In genomic region chr2:230264945-230265344, GRCh38 we compare ENCODE assay signal across 9 cellular contexts. TPM values are rescaled to one million over a fixed set of nuclear protein-coding genes. Genes with fewer than 3 reads are reported as not detected.
DNase-seq lines count a peak whose midpoint lies in the region; ATAC-seq, FAIRE-seq and TF ChIP-seq lines count a peak whose summit lies in the region.
"Not testable (repeated sequence)": the region's sequence is repeated elsewhere in the genome, so short reads cannot be mapped to it uniquely, and the experiment has no call there.
"Had no signal": no experiment of that assay in that cellular context is flagged by ENCODE, and none has a peak within 500 bp of the region (broad histone marks: within the 10 kb centered on the region; RNA-seq: fewer than 3 reads in every experiment).

No MANE protein-coding gene starts in this region.

- not testable (repeated sequence) for TF ChIP-seq EP300 in K562 (IDR thresholded peaks at IDR 0.05; ENCODE audit: low read length)

- 17% methylated on average over 1 of the region's 4 CpGs for WGBS in K562 (ENCODE audit: insufficient coverage, low coverage, missing lambda C conversion rate)
- no CpG with 5 or more reads among the region's 4 CpGs for WGBS in trophoblast cell (ENCODE audit: extremely low coverage, insufficient coverage, insufficient read length)

- peak overlapping the region; percentile 50 for H4K91ac ChIP-seq in trophoblast cell (ENCODE audit: low read depth, low read length)

- peak overlapping the region; percentile 73 for H4K12ac ChIP-seq in trophoblast cell (ENCODE audit: low read depth, low read length)

- H4K20me1 ChIP-seq in K562 (replicated peaks; ENCODE audit: control insufficient read depth, insufficient read depth, low read length): not testable (repeated sequence)

- not testable (repeated sequence) for H2AFZ ChIP-seq in K562 (ENCODE audit: low read depth, low read length); trophoblast cell (ENCODE audit: insufficient read depth, low read length, poor library complexity)

- not testable (repeated sequence) for H2BK12ac ChIP-seq in trophoblast cell (ENCODE audit: low read length)

- not testable (repeated sequence) for FAIRE-seq in K562 (lab: Jason Lieb, UNC)

- H3K9ac ChIP-seq in K562 (ENCODE audit: insufficient read depth in 1 of 2, low read depth in 2 of 2, low read length in 2 of 2); trophoblast cell (ENCODE audit: low read length): not testable (repeated sequence)

- BruUV-seq in K562 (replicated peaks; lab: Mats Ljungman, UMichigan): not testable (repeated sequence)

- not testable (repeated sequence) for H3K27ac ChIP-seq in SJCRH30; K562 (ENCODE audit: extremely low read depth, low read depth, low read length); trophoblast cell (ENCODE audit: low read depth, low read length)

- not testable (repeated sequence) for H2BK5ac ChIP-seq in trophoblast cell (ENCODE audit: low read depth, low read length, poor library complexity)

- CTCF ChIA-PET in K562 (lab: Yijun Ruan, JAX; ENCODE audit: low intra/inter-chr PET ratio): not testable (repeated sequence)

- not testable (repeated sequence) for H3K79me1 ChIP-seq in trophoblast cell (ENCODE audit: low read length)

- POLR2A ChIA-PET in K562 (lab: Yijun Ruan, JAX): not testable (repeated sequence)

- not testable (repeated sequence) for H3K9me3 Mint-ChIP-seq in memory B cell

- not testable (repeated sequence) for H3K4ac ChIP-seq in trophoblast cell (ENCODE audit: low read depth, low read length)

- not testable (repeated sequence) for H2AK5ac ChIP-seq in trophoblast cell (ENCODE audit: low read length)

- peaks cover 62% of the 10 kb centered on the region for H3K36me3 Mint-ChIP-seq in memory B cell

- TF ChIP-seq POLR2A in K562 (conservative IDR thresholded peaks at IDR 0.05): not testable (repeated sequence)

- H2BK120ac ChIP-seq in trophoblast cell (ENCODE audit: insufficient read depth, low read length, poor library complexity): peak overlapping the region; percentile 63

- in situ Hi-C loops in K562 (cut with MboI): not testable (repeated sequence)

- H3K27me3 ChIP-seq in SJCRH30: peaks cover 16% of the 10 kb centered on the region
- not testable (repeated sequence) for H3K27me3 ChIP-seq in K562 (ENCODE audit: control insufficient read depth in 2 of 2, insufficient read depth in 2 of 2, low read length in 2 of 2); trophoblast cell (ENCODE audit: insufficient read depth, low read length)

- not testable (repeated sequence) for H3K9me1 ChIP-seq in K562 (ENCODE audit: control insufficient read depth, insufficient read depth, low read length)

- not testable (repeated sequence) for H3K4me3 Mint-ChIP-seq in memory B cell

- not testable (repeated sequence) for TF ChIP-seq RAD21 in K562 (CRISPR knock-in tag; conservative IDR thresholded peaks at IDR 0.05 in 1 of 2, IDR thresholded peaks at IDR 0.05 in 1 of 2)

- not testable (repeated sequence) for H3K18ac ChIP-seq in trophoblast cell (ENCODE audit: low read length)

- peak overlapping the region; percentile 66 for H3K27ac Mint-ChIP-seq in memory B cell

- not testable (repeated sequence) for H3K4me1 ChIP-seq in SJCRH30; K562 (replicated peaks in 1 of 2; ENCODE audit: control insufficient read depth in 2 of 2, insufficient read depth in 2 of 2, low read length in 2 of 2)
- peaks cover 6 to 10% of the 10 kb centered on the region in 2 experiments for H3K4me1 ChIP-seq in trophoblast cell (ENCODE audit: control insufficient read depth in 1 of 2, insufficient read depth in 2 of 2, low read length in 2 of 2)

- not testable (repeated sequence) for H3K4me3 ChIP-seq in SJCRH30; K562; trophoblast cell (ENCODE audit: low read depth, low read length)

- H4K8ac ChIP-seq in trophoblast cell (ENCODE audit: low read depth, low read length): not testable (repeated sequence)

- H3K9me3 ChIP-seq in SJCRH30 (replicated peaks); K562 (replicated peaks; ENCODE audit: control insufficient read depth, insufficient read depth, low read depth, low read length); trophoblast cell (ENCODE audit: insufficient read depth, low read depth, low read length): not testable (repeated sequence)

- not testable (repeated sequence) for H3K27me3 Mint-ChIP-seq in memory B cell

- ATAC-seq in K562; memory B cell (ENCODE audit: low read depth): not testable (repeated sequence)
- peak; percentile 89 for ATAC-seq in esophagus mucosa

- TF ChIP-seq CTCF in K562 (IDR thresholded peaks at IDR 0.05 in 2 of 3, conservative IDR thresholded peaks at IDR 0.05 in 1 of 3; ENCODE audit: insufficient read depth in 2 of 3, low read depth in 1 of 3, low read length in 3 of 3): not testable (repeated sequence)

- H3K79me2 ChIP-seq in K562 (ENCODE audit: control insufficient read depth, insufficient read depth, low read length); trophoblast cell (ENCODE audit: control insufficient read depth, insufficient read depth, low read length, poor library complexity): not testable (repeated sequence)

- H3K4me1 Mint-ChIP-seq in memory B cell: peaks cover 68% of the 10 kb centered on the region

- H3K36me3 ChIP-seq in SJCRH30; K562 (ENCODE audit: control insufficient read depth, insufficient read depth, low read length); trophoblast cell (ENCODE audit: control insufficient read depth in 1 of 2, insufficient read depth in 2 of 2, low read length in 2 of 2): not testable (repeated sequence)

- not testable (repeated sequence) for H3K23ac ChIP-seq in trophoblast cell (ENCODE audit: low read length)

- not testable (repeated sequence) for H3K14ac ChIP-seq in trophoblast cell (ENCODE audit: low read length)

- DNase-seq in DMS53 (lab: John Stamatoyannopoulos, UW): peak; percentile 76
- DNase-seq in LHCN-M2 (ENCODE audit: low read depth): peak; percentile 19
- peak; percentile 72 for DNase-seq in NCI-H82 (lab: John Stamatoyannopoulos, UW)
- peak; percentile 14 to 18 for DNase-seq in SJCRH30
- peak in 1 of 4 experiments; percentile 1 for DNase-seq in K562 (ENCODE audit: extremely low read depth in 1 of 4, low spot score in 3 of 4)
- not testable (repeated sequence) for DNase-seq in memory B cell (ENCODE audit: low spot score in 2 of 2); trophoblast cell

- H3K4me2 ChIP-seq in K562 (ENCODE audit: insufficient read depth, low read length); trophoblast cell (ENCODE audit: low read length): not testable (repeated sequence)

- intact Hi-C loops in K562 (cut with micrococcal nuclease): not testable (repeated sequence)

TF ChIP-seq in K562, 482 proteins besides CTCF, POLR2A, EP300 and RAD21:
- peak; percentile 48; the same call in 1 of the 2 replicates for TF ChIP-seq NFIC (IDR thresholded peaks at IDR 0.05)
TF ChIP-seq in K562: peak in this region for 1; not testable (repeated sequence) for 481.

RNA-seq across cellular contexts. Expression of gene SP140, which starts 39.4 kb away (rescaled TPM):
- 0.34 TPM in 1 of 2 replicates, not detected in the other for total RNA-seq in LHCN-M2 (2014; rRNA removed)
- 1.3 TPM for polyA plus RNA-seq in LHCN-M2 (2012)
- total RNA-seq in SJCRH30 (2014; rRNA removed; shearing (Covaris generic)): 0.12 and 0.25 TPM in 2 replicates
- total RNA-seq in K562 (2011; cell fraction: chromatin; rRNA removed; ENCODE audit: low replicate concordance): 4.1 and 5.6 TPM in 2 replicates
- 1.8 TPM in 2 replicates for total RNA-seq in K562 (2011; cell fraction: nucleolus; rRNA removed)
- 2.7 and 3.7 TPM in 2 replicates for total RNA-seq in K562 (2011; cell fraction: nucleoplasm; rRNA removed)
- not detected in 2 replicates for total RNA-seq in K562 (2014; rRNA removed)
- total RNA-seq in K562 (2014; rRNA removed; fragmentation: Illumina TruSeq; extraction: Trizol): 0.41 and 0.65 TPM in 2 replicates
- total RNA-seq in K562 (2015; rRNA removed; fragmentation: Illumina TruSeq; extraction: Trizol): 0.65 TPM in 1 of 2 replicates, not detected in the other
- total RNA-seq in K562 (2021): 0.25 and 0.35 TPM in 2 replicates
- 1.0 and 1.6 TPM in 2 replicates for polyA plus RNA-seq in K562 (2011; rRNA removed)
- polyA plus RNA-seq in K562 (2011; cell fraction: cytosol; rRNA removed): 0.31 TPM in 1 of 2 replicates, not detected in the other
- 3.9 and 4.7 TPM in 2 replicates for polyA plus RNA-seq in K562 (2011; cell fraction: nucleus; rRNA removed)
- 0.38 and 1.0 TPM in 2 replicates for polyA plus RNA-seq in K562 (2012)
- 0.49 TPM in 1 of 2 replicates, not detected in the other for polyA plus RNA-seq in K562 (2014; fragmentation: Illumina TruSeq; extraction: Trizol)
- polyA plus RNA-seq in K562 (2014; fragmentation: Nextera tagmentation; extraction: Ambion mirVana): under 1 TPM; 0.04 to 0.35 TPM
- polyA plus RNA-seq in K562 (2014; rRNA removed): 0.19 and 1.1 TPM in 2 replicates
- polyA minus RNA-seq in K562 (2011; rRNA and poly(A)+ RNA removed): 0.81 and 1.4 TPM in 2 replicates
- polyA minus RNA-seq in K562 (2011; cell fraction: cytosol; rRNA and poly(A)+ RNA removed): not detected in 2 replicates
- polyA minus RNA-seq in K562 (2011; cell fraction: nucleus; rRNA and poly(A)+ RNA removed): 1.5 and 4.9 TPM in 2 replicates
- 0.96 TPM for total RNA-seq in esophagus mucosa
- 0.35 and 0.41 TPM in 2 replicates for polyA plus RNA-seq in trophoblast cell (2013)
- total RNA-seq: GM23248 had no signal
- polyA plus RNA-seq: GM23248 had no signal

RNA-seq across cellular contexts. Expression of gene SP110, which starts 45.2 kb away (rescaled TPM):
- total RNA-seq in LHCN-M2 (2014; rRNA removed) (12.6 and 20.8 TPM in 2 replicates), K562 (2014; rRNA removed) (4.9 and 11.0 TPM in 2 replicates), K562 (2014; rRNA removed; fragmentation: Illumina TruSeq; extraction: Trizol) (7.1 and 7.8 TPM in 2 replicates), K562 (2015; rRNA removed; fragmentation: Illumina TruSeq; extraction: Trizol) (4.1 and 6.7 TPM in 2 replicates), K562 (2021) (5.1 and 6.4 TPM in 2 replicates), esophagus mucosa (9.1 TPM)
- polyA plus RNA-seq in LHCN-M2 (2012): 12.6 TPM
- total RNA-seq in SJCRH30 (2014; rRNA removed; shearing (Covaris generic)): 2.8 and 3.0 TPM in 2 replicates
- total RNA-seq in K562 (2011; cell fraction: chromatin; rRNA removed; ENCODE audit: low replicate concordance): 4.6 and 5.1 TPM in 2 replicates
- 1.2 and 2.2 TPM in 2 replicates for total RNA-seq in K562 (2011; cell fraction: nucleolus; rRNA removed)
- total RNA-seq in K562 (2011; cell fraction: nucleoplasm; rRNA removed): 4.7 and 6.5 TPM in 2 replicates
- polyA plus RNA-seq in K562 (2011; rRNA removed) (0.92 and 3.6 TPM in 2 replicates), K562 (2014; fragmentation: Illumina TruSeq; extraction: Trizol) (7.9 and 8.8 TPM in 2 replicates), K562 (2014; fragmentation: Nextera tagmentation; extraction: Ambion mirVana) (1 to 10 TPM; 7.6 to 8.5 TPM), K562 (2014; rRNA removed) (2.8 and 3.9 TPM in 2 replicates)
- 1.2 and 3.7 TPM in 2 replicates for polyA plus RNA-seq in K562 (2011; cell fraction: cytosol; rRNA removed)
- 1.7 and 5.5 TPM in 2 replicates for polyA plus RNA-seq in K562 (2011; cell fraction: nucleus; rRNA removed)
- 6.1 and 9.3 TPM in 2 replicates for polyA plus RNA-seq in K562 (2012)
- 2.0 and 2.5 TPM in 2 replicates for polyA minus RNA-seq in K562 (2011; rRNA and poly(A)+ RNA removed)
- 1.5 TPM in 1 of 2 replicates, not detected in the other for polyA minus RNA-seq in K562 (2011; cell fraction: cytosol; rRNA and poly(A)+ RNA removed)
- polyA minus RNA-seq in K562 (2011; cell fraction: nucleus; rRNA and poly(A)+ RNA removed): 1.00 and 2.4 TPM in 2 replicates
- 6.4 and 6.5 TPM in 2 replicates for polyA plus RNA-seq in trophoblast cell (2013)
